ENCODE assay signal across 10 cellular contexts in genomic region chr19:12890299-12890786, GRCh38. TPM values are rescaled to one million over a fixed set of nuclear protein-coding genes. Genes with fewer than 3 reads are reported as not detected.
DNase-seq lines count a peak whose midpoint lies in the region; ATAC-seq and TF ChIP-seq lines count a peak whose summit lies in the region.
"Not testable (repeated sequence)": the region's sequence is repeated elsewhere in the genome, so short reads cannot be mapped to it uniquely, and the experiment has no call there.
"Had no signal": no experiment of that assay in that cellular context is flagged by ENCODE, and none has a peak within 500 bp of the region (broad histone marks: within the 10 kb centered on the region; RNA-seq: fewer than 3 reads in every experiment).

No MANE protein-coding gene starts in this region.

- H3K4me2 ChIP-seq in DND-41 (ENCODE audit: insufficient read depth, low read length), result peak overlapping the region; percentile 99

- in situ Hi-C loops in astrocyte of the spinal cord (cut with HindIII; ENCODE audit: low sequenced_read_pairs), result not testable (repeated sequence)

- H2AFZ ChIP-seq in DND-41 (ENCODE audit: low read depth, low read length), result peak overlapping the region; percentile 76

- H3K9me3 ChIP-seq in DND-41 (ENCODE audit: insufficient read depth, low read length, severe bottlenecking); KOPT-K1 (ENCODE audit: insufficient read depth, low read length, poor library complexity, severe bottlenecking); WERI-Rb-1 (ENCODE audit: severe bottlenecking); esophagus squamous epithelium; upper lobe of right lung: not testable (repeated sequence)

- not testable (repeated sequence) for H3K36me3 Mint-ChIP-seq in memory B cell

- H3K36me3 ChIP-seq in DND-41 (ENCODE audit: insufficient read depth, low read length) (peaks cover 28% of the 10 kb centered on the region), KOPT-K1 (ENCODE audit: insufficient read depth, low read length) (peaks cover 26% of the 10 kb centered on the region), WERI-Rb-1 (peaks cover 14% of the 10 kb centered on the region), esophagus squamous epithelium (peaks cover 0 to 32% (median 6%) of the 10 kb centered on the region in 3 donors)
- H3K36me3 ChIP-seq in rectal smooth muscle tissue (ENCODE audit: control insufficient read depth, insufficient read depth, low read length); upper lobe of right lung: not testable (repeated sequence)

- H3K4me3 Mint-ChIP-seq in memory B cell, result peak overlapping the region; percentile 93

- peak overlapping the region; percentile 90 for H3K27ac Mint-ChIP-seq in memory B cell

- not testable (repeated sequence) for TF ChIP-seq POLR2A in esophagus squamous epithelium (IDR thresholded peaks at IDR 0.05)

- H3K4me1 Mint-ChIP-seq in memory B cell, result peaks cover 17% of the 10 kb centered on the region

- H3K4me3 ChIP-seq in DND-41 (ENCODE audit: low read depth in 1 of 2, low read length in 2 of 2), result peak overlapping the region; percentile 22 to 97; a peak in 3 of 4 replicates
- H3K4me3 ChIP-seq in WERI-Rb-1 (ENCODE audit: low read depth, low read length), result peak overlapping the region; percentile 57
- H3K4me3 ChIP-seq in astrocyte of the spinal cord (ENCODE audit: low read depth, low read length), result peak overlapping the region; percentile 10
- peak overlapping the region in 3 of 4 donors; percentile 83 to 98 (median 95) for H3K4me3 ChIP-seq in esophagus squamous epithelium
- H3K4me3 ChIP-seq in rectal smooth muscle tissue (ENCODE audit: low read length), result peak overlapping the region; percentile 60
- H3K4me3 ChIP-seq in upper lobe of right lung, result not testable (repeated sequence)

- WGBS in esophagus squamous epithelium, 2 donors, result 30 to 32% methylated on average over 10 of the region's 10 CpGs

- H3K9me3 Mint-ChIP-seq in memory B cell, result not testable (repeated sequence)

- DNase-seq in DND-41; WERI-Rb-1; astrocyte of the spinal cord (ENCODE audit: low read depth, low spot score); esophagus squamous epithelium (lab: John Stamatoyannopoulos, UW); memory B cell (ENCODE audit: low spot score in 2 of 2); upper lobe of right lung: not testable (repeated sequence)

- H3K27me3 Mint-ChIP-seq in memory B cell, result not testable (repeated sequence)

- not testable (repeated sequence) for TF ChIP-seq CTCF in DND-41 (IDR thresholded peaks at IDR 0.05; ENCODE audit: borderline replicate concordance, extremely low read depth, low read length, poor library complexity, severe bottlenecking); WERI-Rb-1 (IDR thresholded peaks at IDR 0.05; ENCODE audit: low read depth, low read length); astrocyte of the spinal cord (IDR thresholded peaks at IDR 0.05; ENCODE audit: low read depth, low read length); esophagus squamous epithelium (IDR thresholded peaks at IDR 0.05); upper lobe of right lung (IDR thresholded peaks at IDR 0.05)

- H3K4me1 ChIP-seq in DND-41 (ENCODE audit: insufficient read depth, low read length) (peaks cover 32% of the 10 kb centered on the region), esophagus squamous epithelium (peaks cover 15 to 35% (median 21%) of the 10 kb centered on the region in 3 donors), upper lobe of right lung (peaks cover 18% of the 10 kb centered on the region)
- H3K4me1 ChIP-seq in rectal smooth muscle tissue (ENCODE audit: control insufficient read depth, insufficient read depth, low read length), result not testable (repeated sequence)

- ATAC-seq in DND-41 (ENCODE audit: insufficient read depth, low read depth); memory B cell (ENCODE audit: low read depth); upper lobe of right lung: not testable (repeated sequence)

- H3K9ac ChIP-seq in DND-41 (ENCODE audit: low read depth, low read length), result peak overlapping the region; percentile 63
- not testable (repeated sequence) for H3K9ac ChIP-seq in rectal smooth muscle tissue (ENCODE audit: low read length)

- H4K20me1 ChIP-seq in DND-41 (ENCODE audit: insufficient read depth, low read length), result peaks cover 16% of the 10 kb centered on the region

- intact Hi-C loops in esophagus squamous epithelium (cut with DNase I); upper lobe of right lung (cut with DNase I): not testable (repeated sequence)

- H3K79me2 ChIP-seq in DND-41 (ENCODE audit: insufficient read depth, low read length), result peaks cover 30% of the 10 kb centered on the region

- H3K27me3 ChIP-seq in DND-41 (ENCODE audit: insufficient read depth, low read length, poor library complexity); WERI-Rb-1 (ENCODE audit: insufficient read depth, low read depth, severe bottlenecking); rectal smooth muscle tissue (ENCODE audit: control insufficient read depth, insufficient read depth, low read length); upper lobe of right lung: not testable (repeated sequence)
- H3K27me3 ChIP-seq in esophagus squamous epithelium, result peaks cover 0 to 19% (median 0%) of the 10 kb centered on the region in 4 donors

- peak overlapping the region; percentile 78 for H3K27ac ChIP-seq in DND-41 (ENCODE audit: low read length)
- H3K27ac ChIP-seq in KOPT-K1 (ENCODE audit: low read depth, low read length, poor library complexity, severe bottlenecking), result peak overlapping the region; percentile 48
- H3K27ac ChIP-seq in WERI-Rb-1, result peak overlapping the region; percentile 87
- peak overlapping the region; percentile 56 to 94 (median 75) for H3K27ac ChIP-seq in esophagus squamous epithelium
- H3K27ac ChIP-seq in rectal smooth muscle tissue (ENCODE audit: low read depth, low read length), result not testable (repeated sequence)
- peak overlapping the region; percentile 83 for H3K27ac ChIP-seq in upper lobe of right lung

RNA-seq across cellular contexts. Expression of gene GCDH, which starts 0.6 kb away (rescaled TPM):
- total RNA-seq in esophagus squamous epithelium (10 to 100 TPM; 20.9 to 44.1 (median 34.9) TPM), upper lobe of right lung (21.0 TPM)

RNA-seq across cellular contexts. Expression of gene KLF1, which starts 3.3 kb away (rescaled TPM):
- total RNA-seq in esophagus squamous epithelium (not detected), upper lobe of right lung (not detected)
- total RNA-seq: H4, HT-29 had no signal

RNA-seq across cellular contexts. Expression of gene DNASE2, which starts 9.1 kb away (rescaled TPM):
- total RNA-seq in esophagus squamous epithelium (10 to 100 TPM; 12.3 to 27.9 (median 20.4) TPM), upper lobe of right lung (61.0 TPM)

RNA-seq across cellular contexts. Expression of gene SYCE2, which starts 28.8 kb away (rescaled TPM):
- total RNA-seq in esophagus squamous epithelium (1 to 10 TPM in 1 of 4 donors, not detected in 3; 2.2 TPM), upper lobe of right lung (not detected)
- total RNA-seq: HT-29 had no signal

RNA-seq across cellular contexts. Expression of gene FARSA, which starts 43.2 kb away (rescaled TPM):
- total RNA-seq in esophagus squamous epithelium (10 to 100 TPM; 47.7 to 53.8 (median 51.0) TPM), upper lobe of right lung (39.5 TPM)
